Comparison of ENCODE assay signal across 8 cellular contexts in the genomic region with DNA sequence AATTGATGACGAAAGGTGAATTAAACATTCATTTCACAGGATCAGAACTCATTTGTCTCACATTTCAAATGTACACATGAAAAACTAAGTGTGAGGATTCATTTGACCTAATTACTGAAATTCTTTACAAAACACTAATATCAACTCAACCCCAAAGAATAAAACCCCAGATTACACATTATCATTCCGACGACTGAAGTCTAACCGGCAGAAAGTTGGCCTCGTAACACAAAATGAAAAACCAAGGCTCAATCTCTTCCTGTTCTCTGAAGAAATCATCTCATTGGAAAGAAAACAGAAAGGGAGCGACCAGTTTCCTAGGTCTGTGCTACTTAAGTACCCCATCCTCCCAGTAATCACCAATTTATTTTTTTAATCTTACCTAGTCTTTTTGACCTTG. TPM values are rescaled to one million over a fixed set of nuclear protein-coding genes. Genes with fewer than 3 reads are reported as not detected.
DNase-seq lines count a peak whose midpoint lies in the region; ATAC-seq and TF ChIP-seq lines count a peak whose summit lies in the region.

No MANE protein-coding gene starts in this region.

- H3K4me1 ChIP-seq in left ventricle myocardium inferior (peaks cover 22% of the 10 kb centered on the region), right atrium auricular region (peaks cover 0 to 19% of the 10 kb centered on the region in 2 donors), iPS DF 6.9 (ENCODE audit: control insufficient read depth, insufficient read depth, low read length) (no peaks in the 10 kb centered on the region; the same call in 1 of the 2 replicates), thymus (ENCODE audit: control insufficient read depth, insufficient read depth, low read length) (peaks cover 14% of the 10 kb centered on the region), gastroesophageal sphincter (peaks cover 0 to 22% (median 6%) of the 10 kb centered on the region in 3 donors)

- H3K4me1 Mint-ChIP-seq in activated CD4-positive, alpha-beta memory T cell treated with anti-CD3 and anti-CD28 coated beads for 36 hours (ENCODE audit: low read depth), result peaks cover 38% of the 10 kb centered on the region

- ATAC-seq in gastroesophageal sphincter, result no peak
- no peak for ATAC-seq in HG03108 (IDR thresholded peaks at IDR 0.05; ENCODE audit: unreplicated experiment)

- H3K27ac Mint-ChIP-seq in activated CD4-positive, alpha-beta memory T cell treated with anti-CD3 and anti-CD28 coated beads for 36 hours, result peak overlapping the region; percentile 86

- no CpG with 5 or more reads among the region's 6 CpGs for WGBS in iPS DF 6.9 (ENCODE audit: insufficient coverage, insufficient read length)
- WGBS in thymus, result 90% methylated on average over 6 of the region's 6 CpGs
- 89 to 96% methylated on average over 6 of the region's 6 CpGs for WGBS in gastroesophageal sphincter (ENCODE audit: low coverage in 1 of 2), 2 donors

- intact Hi-C loops in left ventricle myocardium inferior (cut with micrococcal nuclease), result no loop called here
- intact Hi-C loops in activated CD4-positive, alpha-beta memory T cell treated with anti-CD3 and anti-CD28 coated beads for 36 hours (cut with micrococcal nuclease), result loop anchor here (5.0 kb wide), 2 partner anchors 85 to 105 kb away; a partner anchor contains a TSS

- H3K4me3 ChIP-seq in left ventricle myocardium inferior, result peak overlapping the region; percentile 75
- no peak overlapping the region for H3K4me3 ChIP-seq in right atrium auricular region
- H3K4me3 ChIP-seq in iPS DF 6.9 (ENCODE audit: low read length), result peak overlapping the region; percentile 82; the same call in 1 of the 2 replicates
- peak overlapping the region; percentile 98 for H3K4me3 ChIP-seq in thymus (ENCODE audit: low read length)
- no peak overlapping the region for H3K4me3 ChIP-seq in gastroesophageal sphincter

- H3K36me3 Mint-ChIP-seq in activated CD4-positive, alpha-beta memory T cell treated with anti-CD3 and anti-CD28 coated beads for 36 hours, result peaks cover 24% of the 10 kb centered on the region

- TF ChIP-seq EP300 in gastroesophageal sphincter (IDR thresholded peaks at IDR 0.05), result no peak

- peak overlapping the region; percentile 95 for H3K4me3 Mint-ChIP-seq in activated CD4-positive, alpha-beta memory T cell treated with anti-CD3 and anti-CD28 coated beads for 36 hours

- H3K36me3 ChIP-seq in left ventricle myocardium inferior (no peaks in the 10 kb centered on the region), right atrium auricular region (peaks cover 1% of the 10 kb centered on the region), iPS DF 6.9 (ENCODE audit: control insufficient read depth, insufficient read depth, low read length) (peaks cover 6% of the 10 kb centered on the region; the same call in 1 of the 2 replicates), thymus (ENCODE audit: control insufficient read depth, insufficient read depth) (peaks cover 10% of the 10 kb centered on the region), gastroesophageal sphincter (peaks cover 0 to 9% of the 10 kb centered on the region in 2 donors)

- no peak overlapping the region for H3K27ac ChIP-seq in left ventricle myocardium inferior (replicated peaks)
- no peak overlapping the region for H3K27ac ChIP-seq in right atrium auricular region
- no peak overlapping the region for H3K27ac ChIP-seq in iPS DF 6.9 (ENCODE audit: low read length)
- no peak overlapping the region for H3K27ac ChIP-seq in thymus (ENCODE audit: low read depth)
- no peak overlapping the region for H3K27ac ChIP-seq in gastroesophageal sphincter

- H3K27me3 ChIP-seq in left ventricle myocardium inferior (ENCODE audit: low read depth) (no peaks in the 10 kb centered on the region), right atrium auricular region (no peaks in the 10 kb centered on the region), iPS DF 6.9 (ENCODE audit: control insufficient read depth, insufficient read depth, low read length) (no peaks in the 10 kb centered on the region), thymus (ENCODE audit: control insufficient read depth, insufficient read depth) (no peaks in the 10 kb centered on the region), gastroesophageal sphincter (no peaks in the 10 kb centered on the region)

- no peak for DNase-seq in left ventricle myocardium inferior
- no peak for DNase-seq in right atrium auricular region (ENCODE audit: low spot score)
- DNase-seq in activated CD4-positive, alpha-beta memory T cell treated with anti-CD3 and anti-CD28 coated beads for 36 hours, result no peak
- DNase-seq in iPS DF 6.9 (ENCODE audit: low read depth, low spot score), result no peak
- no peak for DNase-seq in erythroblast (lab: John Stamatoyannopoulos, UW)

- no peak for TF ChIP-seq CTCF in left ventricle myocardium inferior (IDR thresholded peaks at IDR 0.05; ENCODE audit: borderline replicate concordance)
- TF ChIP-seq CTCF in right atrium auricular region (IDR thresholded peaks at IDR 0.05), result no peak
- TF ChIP-seq CTCF in gastroesophageal sphincter (IDR thresholded peaks at IDR 0.05), result no peak

- POLR2A ChIA-PET in activated CD4-positive, alpha-beta memory T cell treated with anti-CD3 and anti-CD28 coated beads for 36 hours (lab: Charles Lee), result interaction anchor here (1.1 kb wide), 1 partner anchor 22 kb away, joined by 7 read pairs; a partner anchor contains a TSS

- H3K9me3 Mint-ChIP-seq in activated CD4-positive, alpha-beta memory T cell treated with anti-CD3 and anti-CD28 coated beads for 36 hours, result no peaks in the 10 kb centered on the region

- H3K9me3 ChIP-seq in left ventricle myocardium inferior (replicated peaks) (no peaks in the 10 kb centered on the region), right atrium auricular region (no peaks in the 10 kb centered on the region), iPS DF 6.9 (ENCODE audit: control insufficient read depth, insufficient read depth, low read length) (no peaks in the 10 kb centered on the region), thymus (ENCODE audit: control insufficient read depth) (no peaks in the 10 kb centered on the region), gastroesophageal sphincter (no peaks in the 10 kb centered on the region)

- no peaks in the 10 kb centered on the region for H3K27me3 Mint-ChIP-seq in activated CD4-positive, alpha-beta memory T cell treated with anti-CD3 and anti-CD28 coated beads for 36 hours

- TF ChIP-seq POLR2A in erythroblast (IDR thresholded peaks at IDR 0.05; ENCODE audit: low read length) (no peak), gastroesophageal sphincter (IDR thresholded peaks at IDR 0.05) (no peak)

- CTCF ChIA-PET in activated CD4-positive, alpha-beta memory T cell treated with anti-CD3 and anti-CD28 coated beads for 36 hours (lab: Charles Lee), result no interaction called here

RNA-seq across cellular contexts. Expression of a gene that starts 1.8 kb away (rescaled TPM):
- total RNA-seq in left ventricle myocardium inferior, result 13.8 TPM
- total RNA-seq in right atrium auricular region, result 10 to 100 TPM; 15.1 to 15.8 TPM
- total RNA-seq in activated CD4-positive, alpha-beta memory T cell treated with anti-CD3 and anti-CD28 coated beads for 36 hours, result 100 to 1,000 TPM; 263 to 267 TPM
- 130 TPM for polyA plus RNA-seq in thymus
- 10 to 100 TPM in 3 of 4 donors, 1 to 10 TPM in 1; 9.3 to 48.5 (median 25.0) TPM for total RNA-seq in gastroesophageal sphincter

RNA-seq across cellular contexts. Expression of a gene that starts 21.0 kb away (rescaled TPM):
- 25.9 TPM for total RNA-seq in left ventricle myocardium inferior
- 10 to 100 TPM; 41.4 to 77.5 TPM for total RNA-seq in right atrium auricular region
- total RNA-seq in activated CD4-positive, alpha-beta memory T cell treated with anti-CD3 and anti-CD28 coated beads for 36 hours, result 10 to 100 TPM; 65.2 to 70.8 TPM
- polyA plus RNA-seq in thymus, result 103 TPM
- 100 to 1,000 TPM in 2 of 4 donors, 10 to 100 TPM in 2; 74.5 to 121 (median 99.6) TPM for total RNA-seq in gastroesophageal sphincter

RNA-seq across cellular contexts. Expression of a gene that starts 30.2 kb away (rescaled TPM):
- 183 TPM for total RNA-seq in left ventricle myocardium inferior
- total RNA-seq in right atrium auricular region, result 10 to 100 TPM; 45.7 to 58.1 TPM
- 100 to 1,000 TPM; 610 to 612 TPM for total RNA-seq in activated CD4-positive, alpha-beta memory T cell treated with anti-CD3 and anti-CD28 coated beads for 36 hours
- 135 TPM for polyA plus RNA-seq in thymus
- 10 to 100 TPM; 67.7 to 95.2 (median 69.9) TPM for total RNA-seq in gastroesophageal sphincter

RNA-seq across cellular contexts. Expression of a gene that starts 42.8 kb away (rescaled TPM):
- total RNA-seq in left ventricle myocardium inferior (6.2 TPM), right atrium auricular region (1 to 10 TPM; 4.9 to 9.5 TPM), gastroesophageal sphincter (1 to 10 TPM; 2.4 to 6.1 (median 3.9) TPM)
- total RNA-seq in activated CD4-positive, alpha-beta memory T cell treated with anti-CD3 and anti-CD28 coated beads for 36 hours, result 1 to 10 TPM; 6.5 to 8.2 TPM
- polyA plus RNA-seq in thymus, result 10.0 TPM

RNA-seq across cellular contexts. Expression of a gene that starts 53.0 kb away (rescaled TPM):
- 21.2 TPM for total RNA-seq in left ventricle myocardium inferior
- 10 to 100 TPM; 10.3 to 14.3 TPM for total RNA-seq in right atrium auricular region
- 100 to 1,000 TPM; 125 to 132 TPM for total RNA-seq in activated CD4-positive, alpha-beta memory T cell treated with anti-CD3 and anti-CD28 coated beads for 36 hours
- polyA plus RNA-seq in thymus, result 88.3 TPM
- total RNA-seq in gastroesophageal sphincter, result 10 to 100 TPM; 19.6 to 62.3 (median 22.3) TPM

Comparison
In these comparisons a context has a peak if more than half of its experiments do, and no peak if none do; other contexts are left out.
1. H3K4me3 ChIP-seq: peak in left ventricle myocardium inferior (single experiment), iPS DF 6.9 (single experiment) and thymus (single experiment); none in right atrium auricular region (0 of 2) and gastroesophageal sphincter (0 of 2).
2. RNA of a gene that starts 1.8 kb away (total RNA-seq): 263 to 267 TPM in activated CD4-positive, alpha-beta memory T cell treated with anti-CD3 and anti-CD28 coated beads for 36 hours; 9.3 to 48.5 TPM in gastroesophageal sphincter, 15.1 to 15.8 TPM in right atrium auricular region and 13.8 TPM in left ventricle myocardium inferior (single experiment); every median in the first group is over 4 times any median in the second.